21 cellular contexts compared by ENCODE assay signal in the genomic region with DNA sequence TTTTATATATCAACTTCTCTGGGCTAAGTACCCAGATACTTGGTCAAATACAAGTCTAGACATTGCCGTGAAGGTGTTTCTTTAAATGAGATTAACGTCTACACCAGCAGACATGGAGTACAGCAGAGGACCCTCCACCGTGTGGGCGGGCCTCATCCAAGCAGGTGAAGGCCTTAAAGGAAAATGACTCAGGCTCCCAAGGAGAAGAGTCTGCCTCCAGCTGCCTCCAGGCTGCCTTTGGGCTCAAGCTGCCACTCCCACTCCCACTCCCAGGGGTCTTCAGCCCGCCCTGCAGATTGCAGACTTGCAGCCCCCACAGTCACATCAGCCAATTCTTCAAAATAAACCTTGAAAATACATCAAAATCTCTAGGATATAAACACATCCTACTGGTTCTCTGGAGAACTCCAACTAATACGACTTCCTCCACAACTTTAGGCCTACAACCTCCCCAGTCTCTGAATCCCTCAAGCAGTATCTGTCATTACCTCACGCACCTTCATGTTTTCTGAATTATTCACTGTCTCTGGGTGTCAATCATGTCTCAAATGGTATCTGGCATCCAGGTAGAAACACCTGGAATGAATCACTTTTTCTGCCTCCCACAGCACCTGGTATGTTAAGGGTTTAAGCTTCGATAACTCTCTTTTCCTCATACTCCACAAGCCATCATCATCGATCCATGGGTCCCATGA. TPM values are rescaled to one million over a fixed set of nuclear protein-coding genes. Genes with fewer than 3 reads are reported as not detected.
DNase-seq lines count a peak whose midpoint lies in the region; ATAC-seq and TF ChIP-seq lines count a peak whose summit lies in the region.
"Had no signal": no experiment of that assay in that cellular context is flagged by ENCODE, and none has a peak within 500 bp of the region (broad histone marks: within the 10 kb centered on the region; RNA-seq: fewer than 3 reads in every experiment).

No MANE protein-coding gene starts in this region.

- H3K4me1 ChIP-seq in smooth muscle cell (ENCODE audit: low read depth): peaks cover 10% of the 10 kb centered on the region

- POLR2A ChIA-PET in activated CD4-positive, alpha-beta T cell treated with anti-CD3 and anti-CD28 coated beads, Interleukin-2, amount 10 ng/mL, durations not matched to agents 7 days and 5 days (lab: Charles Lee): no interaction called here

- no peaks in the 10 kb centered on the region for H3K27me3 Mint-ChIP-seq in activated CD4-positive, alpha-beta T cell treated with anti-CD3 and anti-CD28 coated beads, Interleukin-2, amount 10 ng/mL, durations not matched to agents 7 days and 5 days
- H3K27me3 Mint-ChIP-seq in T-helper 17 cell: no peaks in the 10 kb centered on the region
- H3K27me3 Mint-ChIP-seq in dendritic cell treated with granulocyte-macrophage colony-stimulating factor and Interleukin-4, amounts not matched to agents 40 ng/mL and 50 ng/mL, for 4 days: no peaks in the 10 kb centered on the region

- peaks cover 42% of the 10 kb centered on the region for H3K36me3 Mint-ChIP-seq in activated CD4-positive, alpha-beta T cell treated with anti-CD3 and anti-CD28 coated beads, Interleukin-2, amount 10 ng/mL, durations not matched to agents 7 days and 5 days (ENCODE audit: low read depth)
- peaks cover 3% of the 10 kb centered on the region for H3K36me3 Mint-ChIP-seq in T-helper 17 cell (ENCODE audit: low read depth)
- peaks cover 70% of the 10 kb centered on the region for H3K36me3 Mint-ChIP-seq in dendritic cell treated with granulocyte-macrophage colony-stimulating factor and Interleukin-4, amounts not matched to agents 40 ng/mL and 50 ng/mL, for 4 days (ENCODE audit: low read depth)

- no peak overlapping the region for H3K4me3 ChIP-seq in smooth muscle cell
- H3K4me3 ChIP-seq: ascending aorta, heart right ventricle, lower lobe of right lung had no signal

- H3K9me3 ChIP-seq in T-helper 17 cell (ENCODE audit: control insufficient read depth, low read length, poor library complexity, severe bottlenecking) (no peaks in the 10 kb centered on the region), smooth muscle cell (replicated peaks; ENCODE audit: low read depth) (no peaks in the 10 kb centered on the region)
- H3K9me3 ChIP-seq: ascending aorta, heart right ventricle, lower lobe of right lung had no signal

- 69% methylated on average over 9 of the region's 9 CpGs for WGBS in smooth muscle cell (ENCODE audit: low lambda C conversion rate)

- TF ChIP-seq CTCF in smooth muscle cell (IDR thresholded peaks at IDR 0.05; ENCODE audit: borderline replicate concordance, insufficient read depth, poor library complexity, severe bottlenecking): no peak

- peak overlapping the region; percentile 70 for H3K4me2 ChIP-seq in smooth muscle cell

- H3K36me3 ChIP-seq in smooth muscle cell (ENCODE audit: low read depth): peaks cover 5% of the 10 kb centered on the region

- peak overlapping the region; percentile 92 for H3K27ac ChIP-seq in smooth muscle cell (ENCODE audit: low read depth)
- H3K27ac ChIP-seq: lower lobe of right lung, VCaP had no signal

- CTCF ChIA-PET in activated CD4-positive, alpha-beta T cell treated with anti-CD3 and anti-CD28 coated beads, Interleukin-2, amount 10 ng/mL, durations not matched to agents 7 days and 5 days (lab: Charles Lee): no interaction called here

- peak overlapping the region; percentile 71 for H3K9ac ChIP-seq in smooth muscle cell (ENCODE audit: low read depth)

- peaks cover 19% of the 10 kb centered on the region for H3F3A ChIP-seq in smooth muscle cell (ENCODE audit: low read depth)

- no peaks in the 10 kb centered on the region for H4K20me1 ChIP-seq in smooth muscle cell (ENCODE audit: low read depth)

- no peaks in the 10 kb centered on the region for H3K9me3 Mint-ChIP-seq in activated CD4-positive, alpha-beta T cell treated with anti-CD3 and anti-CD28 coated beads, Interleukin-2, amount 10 ng/mL, durations not matched to agents 7 days and 5 days
- no peaks in the 10 kb centered on the region for H3K9me3 Mint-ChIP-seq in dendritic cell treated with granulocyte-macrophage colony-stimulating factor and Interleukin-4, amounts not matched to agents 40 ng/mL and 50 ng/mL, for 4 days
- H3K9me3 Mint-ChIP-seq: endodermal cell had no signal

- DNase-seq in activated CD4-positive, alpha-beta T cell treated with anti-CD3 and anti-CD28 coated beads, Interleukin-2, amount 10 ng/mL, durations not matched to agents 7 days and 5 days: no peak
- no peak for DNase-seq in activated CD4-positive, alpha-beta T cell treated with anti-CD3 and anti-CD28 coated beads for 4 hours
- no peak for DNase-seq in T-helper 17 cell
- DNase-seq in smooth muscle cell (lab: John Stamatoyannopoulos, UW; ENCODE audit: unreplicated experiment): no peak
- DNase-seq in UCSD-AML1 (lab: John Stamatoyannopoulos, UW; ENCODE audit: unreplicated experiment): no peak
- no peak for DNase-seq in stimulated activated CD4-positive, alpha-beta T cell treated with anti-CD3 and anti-CD28 coated beads, Interleukin-4, amount 100 ng/mL, for 4 hours
- DNase-seq in DMS53 (lab: John Stamatoyannopoulos, UW): no peak
- DNase-seq: activated CD8-positive, alpha-beta memory T cell treated with anti-CD3 and anti-CD28 coated beads for 24 hours; activated gamma-delta T cell; heart right ventricle; Kasumi-1; lower lobe of right lung; NCI-H1092 treated with DMSO at 0.1 percent for 48 hours; NCI-H2081 treated with DMSO at 0.1 percent for 48 hours; NCI-H510A treated with DMSO at 0.1 percent for 48 hours; Right ventricle myocardium superior; stimulated activated CD4-positive, alpha-beta T cell treated with anti-CD3 and anti-CD28 coated beads, Interleukin-1b, Interleukin-23, amount 100 ng/mL, for 48 hours had no signal

- ATAC-seq in T-helper 17 cell: no peak
- ATAC-seq: lower lobe of right lung had no signal

- H3K4me3 Mint-ChIP-seq in activated CD4-positive, alpha-beta T cell treated with anti-CD3 and anti-CD28 coated beads, Interleukin-2, amount 10 ng/mL, durations not matched to agents 7 days and 5 days: no peak overlapping the region
- no peak overlapping the region for H3K4me3 Mint-ChIP-seq in T-helper 17 cell
- no peak overlapping the region for H3K4me3 Mint-ChIP-seq in dendritic cell treated with granulocyte-macrophage colony-stimulating factor and Interleukin-4, amounts not matched to agents 40 ng/mL and 50 ng/mL, for 4 days
- H3K4me3 Mint-ChIP-seq: endodermal cell had no signal

- no peak overlapping the region for H2AFZ ChIP-seq in smooth muscle cell (ENCODE audit: low read depth)

- peak overlapping the region; percentile 44 for H3K27ac Mint-ChIP-seq in activated CD4-positive, alpha-beta T cell treated with anti-CD3 and anti-CD28 coated beads, Interleukin-2, amount 10 ng/mL, durations not matched to agents 7 days and 5 days
- peak overlapping the region; percentile 24 for H3K27ac Mint-ChIP-seq in T-helper 17 cell
- H3K27ac Mint-ChIP-seq in dendritic cell treated with granulocyte-macrophage colony-stimulating factor and Interleukin-4, amounts not matched to agents 40 ng/mL and 50 ng/mL, for 4 days: peak overlapping the region; percentile 54
- H3K27ac Mint-ChIP-seq: endodermal cell had no signal

- H3K27me3 ChIP-seq in smooth muscle cell (ENCODE audit: low read depth): no peaks in the 10 kb centered on the region
- H3K27me3 ChIP-seq: ascending aorta, heart right ventricle had no signal

- peaks cover 61% of the 10 kb centered on the region for H3K79me2 ChIP-seq in smooth muscle cell (ENCODE audit: low read depth)

- intact Hi-C loops in dendritic cell treated with granulocyte-macrophage colony-stimulating factor and Interleukin-4, amounts not matched to agents 40 ng/mL and 50 ng/mL, for 4 days (cut with micrococcal nuclease): no loop called here

- H3K4me1 Mint-ChIP-seq in activated CD4-positive, alpha-beta T cell treated with anti-CD3 and anti-CD28 coated beads, Interleukin-2, amount 10 ng/mL, durations not matched to agents 7 days and 5 days: peaks cover 48% of the 10 kb centered on the region
- peaks cover 22% of the 10 kb centered on the region for H3K4me1 Mint-ChIP-seq in T-helper 17 cell
- H3K4me1 Mint-ChIP-seq in dendritic cell treated with granulocyte-macrophage colony-stimulating factor and Interleukin-4, amounts not matched to agents 40 ng/mL and 50 ng/mL, for 4 days (ENCODE audit: low read depth): peaks cover 44% of the 10 kb centered on the region

RNA-seq across cellular contexts. Expression of gene ITGB1BP1, which starts 6.9 kb away (rescaled TPM):
- total RNA-seq in activated CD4-positive, alpha-beta T cell treated with anti-CD3 and anti-CD28 coated beads, Interleukin-2, amount 10 ng/mL, durations not matched to agents 7 days and 5 days: 100 to 1,000 TPM in 1 of 2 experiments, 10 to 100 TPM in 1; 93.9 to 104 TPM
- total RNA-seq in T-helper 17 cell (10 to 100 TPM; 62.6 to 74.9 TPM), smooth muscle cell (40.2 and 53.9 TPM in 2 replicates)
- polyA plus RNA-seq in smooth muscle cell: 138 and 142 TPM in 2 replicates

RNA-seq across cellular contexts. Expression of gene CPSF3, which starts 7.0 kb away (rescaled TPM):
- 10 to 100 TPM; 46.9 to 58.2 TPM for total RNA-seq in activated CD4-positive, alpha-beta T cell treated with anti-CD3 and anti-CD28 coated beads, Interleukin-2, amount 10 ng/mL, durations not matched to agents 7 days and 5 days
- total RNA-seq in T-helper 17 cell: 10 to 100 TPM; 18.1 to 19.0 TPM
- 42.7 and 52.6 TPM in 2 replicates for total RNA-seq in smooth muscle cell
- 30.1 and 30.3 TPM in 2 replicates for polyA plus RNA-seq in smooth muscle cell

RNA-seq across cellular contexts. Expression of gene IAH1, which starts 57.9 kb away (rescaled TPM):
- 10 to 100 TPM; 58.1 to 64.4 TPM for total RNA-seq in activated CD4-positive, alpha-beta T cell treated with anti-CD3 and anti-CD28 coated beads, Interleukin-2, amount 10 ng/mL, durations not matched to agents 7 days and 5 days
- 10 to 100 TPM; 43.6 to 45.2 TPM for total RNA-seq in T-helper 17 cell
- total RNA-seq in smooth muscle cell: 40.8 and 61.5 TPM in 2 replicates
- polyA plus RNA-seq in smooth muscle cell: 73.7 and 90.8 TPM in 2 replicates
